Comparison of ENCODE assay signal across 2 cellular contexts in the genomic region with DNA sequence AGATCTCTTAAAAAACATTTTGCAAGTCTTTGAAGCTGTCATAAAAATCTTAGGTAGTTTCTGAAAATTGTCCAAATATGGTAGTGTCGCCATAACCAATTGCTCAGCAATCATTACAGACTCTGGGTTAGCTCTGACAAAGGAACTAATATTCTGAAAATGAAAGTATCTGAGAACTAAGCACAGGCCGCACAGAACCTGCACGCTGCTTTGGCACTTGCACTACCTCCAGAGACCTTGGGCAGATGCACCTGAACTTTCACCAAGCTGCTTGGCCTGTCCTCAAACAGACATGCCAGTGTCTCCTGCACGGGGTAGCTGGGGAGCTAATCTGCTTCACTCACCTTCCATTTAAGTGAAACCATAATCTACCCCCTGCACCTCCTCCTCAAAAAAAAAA.
TF ChIP-seq lines count a peak whose summit lies in the region.

No MANE protein-coding gene starts in this region.

TF ChIP-seq in liver, 16 proteins besides CTCF, POLR2A, EP300 and RAD21 (continued from another document):
- TF ChIP-seq, protein P1, sequence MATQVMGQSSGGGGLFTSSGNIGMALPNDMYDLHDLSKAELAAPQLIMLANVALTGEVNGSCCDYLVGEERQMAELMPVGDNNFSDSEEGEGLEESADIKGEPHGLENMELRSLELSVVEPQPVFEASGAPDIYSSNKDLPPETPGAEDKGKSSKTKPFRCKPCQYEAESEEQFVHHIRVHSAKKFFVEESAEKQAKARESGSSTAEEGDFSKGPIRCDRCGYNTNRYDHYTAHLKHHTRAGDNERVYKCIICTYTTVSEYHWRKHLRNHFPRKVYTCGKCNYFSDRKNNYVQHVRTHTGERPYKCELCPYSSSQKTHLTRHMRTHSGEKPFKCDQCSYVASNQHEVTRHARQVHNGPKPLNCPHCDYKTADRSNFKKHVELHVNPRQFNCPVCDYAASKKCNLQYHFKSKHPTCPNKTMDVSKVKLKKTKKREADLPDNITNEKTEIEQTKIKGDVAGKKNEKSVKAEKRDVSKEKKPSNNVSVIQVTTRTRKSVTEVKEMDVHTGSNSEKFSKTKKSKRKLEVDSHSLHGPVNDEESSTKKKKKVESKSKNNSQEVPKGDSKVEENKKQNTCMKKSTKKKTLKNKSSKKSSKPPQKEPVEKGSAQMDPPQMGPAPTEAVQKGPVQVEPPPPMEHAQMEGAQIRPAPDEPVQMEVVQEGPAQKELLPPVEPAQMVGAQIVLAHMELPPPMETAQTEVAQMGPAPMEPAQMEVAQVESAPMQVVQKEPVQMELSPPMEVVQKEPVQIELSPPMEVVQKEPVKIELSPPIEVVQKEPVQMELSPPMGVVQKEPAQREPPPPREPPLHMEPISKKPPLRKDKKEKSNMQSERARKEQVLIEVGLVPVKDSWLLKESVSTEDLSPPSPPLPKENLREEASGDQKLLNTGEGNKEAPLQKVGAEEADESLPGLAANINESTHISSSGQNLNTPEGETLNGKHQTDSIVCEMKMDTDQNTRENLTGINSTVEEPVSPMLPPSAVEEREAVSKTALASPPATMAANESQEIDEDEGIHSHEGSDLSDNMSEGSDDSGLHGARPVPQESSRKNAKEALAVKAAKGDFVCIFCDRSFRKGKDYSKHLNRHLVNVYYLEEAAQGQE (IDR thresholded peaks at IDR 0.05), result no peak
- TF ChIP-seq NR2F2 (IDR thresholded peaks at IDR 0.05) (no peak), GABPA (IDR thresholded peaks at IDR 0.05 in 1 of 2, conservative IDR thresholded peaks at IDR 0.05 in 1 of 2) (no peak), YY1 (IDR thresholded peaks at IDR 0.05) (peak; percentile 51)
- TF ChIP-seq, protein P2, sequence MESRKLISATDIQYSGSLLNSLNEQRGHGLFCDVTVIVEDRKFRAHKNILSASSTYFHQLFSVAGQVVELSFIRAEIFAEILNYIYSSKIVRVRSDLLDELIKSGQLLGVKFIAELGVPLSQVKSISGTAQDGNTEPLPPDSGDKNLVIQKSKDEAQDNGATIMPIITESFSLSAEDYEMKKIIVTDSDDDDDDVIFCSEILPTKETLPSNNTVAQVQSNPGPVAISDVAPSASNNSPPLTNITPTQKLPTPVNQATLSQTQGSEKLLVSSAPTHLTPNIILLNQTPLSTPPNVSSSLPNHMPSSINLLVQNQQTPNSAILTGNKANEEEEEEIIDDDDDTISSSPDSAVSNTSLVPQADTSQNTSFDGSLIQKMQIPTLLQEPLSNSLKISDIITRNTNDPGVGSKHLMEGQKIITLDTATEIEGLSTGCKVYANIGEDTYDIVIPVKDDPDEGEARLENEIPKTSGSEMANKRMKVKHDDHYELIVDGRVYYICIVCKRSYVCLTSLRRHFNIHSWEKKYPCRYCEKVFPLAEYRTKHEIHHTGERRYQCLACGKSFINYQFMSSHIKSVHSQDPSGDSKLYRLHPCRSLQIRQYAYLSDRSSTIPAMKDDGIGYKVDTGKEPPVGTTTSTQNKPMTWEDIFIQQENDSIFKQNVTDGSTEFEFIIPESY (IDR thresholded peaks at IDR 0.05), result no peak
- TF ChIP-seq, protein P3, sequence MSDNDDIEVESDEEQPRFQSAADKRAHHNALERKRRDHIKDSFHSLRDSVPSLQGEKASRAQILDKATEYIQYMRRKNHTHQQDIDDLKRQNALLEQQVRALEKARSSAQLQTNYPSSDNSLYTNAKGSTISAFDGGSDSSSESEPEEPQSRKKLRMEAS (IDR thresholded peaks at IDR 0.05), result no peak

TF ChIP-seq in HepG2, 621 proteins besides CTCF, POLR2A, EP300 and RAD21 (continued from another document):
- TF ChIP-seq, protein P4, sequence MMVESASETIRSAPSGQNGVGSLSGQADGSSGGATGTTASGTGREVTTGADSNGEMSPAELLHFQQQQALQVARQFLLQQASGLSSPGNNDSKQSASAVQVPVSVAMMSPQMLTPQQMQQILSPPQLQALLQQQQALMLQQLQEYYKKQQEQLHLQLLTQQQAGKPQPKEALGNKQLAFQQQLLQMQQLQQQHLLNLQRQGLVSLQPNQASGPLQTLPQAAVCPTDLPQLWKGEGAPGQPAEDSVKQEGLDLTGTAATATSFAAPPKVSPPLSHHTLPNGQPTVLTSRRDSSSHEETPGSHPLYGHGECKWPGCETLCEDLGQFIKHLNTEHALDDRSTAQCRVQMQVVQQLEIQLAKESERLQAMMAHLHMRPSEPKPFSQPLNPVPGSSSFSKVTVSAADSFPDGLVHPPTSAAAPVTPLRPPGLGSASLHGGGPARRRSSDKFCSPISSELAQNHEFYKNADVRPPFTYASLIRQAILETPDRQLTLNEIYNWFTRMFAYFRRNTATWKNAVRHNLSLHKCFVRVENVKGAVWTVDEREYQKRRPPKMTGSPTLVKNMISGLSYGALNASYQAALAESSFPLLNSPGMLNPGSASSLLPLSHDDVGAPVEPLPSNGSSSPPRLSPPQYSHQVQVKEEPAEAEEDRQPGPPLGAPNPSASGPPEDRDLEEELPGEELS (CRISPR knock-in tag; IDR thresholded peaks at IDR 0.05), result no peak
- TF ChIP-seq, protein P5, sequence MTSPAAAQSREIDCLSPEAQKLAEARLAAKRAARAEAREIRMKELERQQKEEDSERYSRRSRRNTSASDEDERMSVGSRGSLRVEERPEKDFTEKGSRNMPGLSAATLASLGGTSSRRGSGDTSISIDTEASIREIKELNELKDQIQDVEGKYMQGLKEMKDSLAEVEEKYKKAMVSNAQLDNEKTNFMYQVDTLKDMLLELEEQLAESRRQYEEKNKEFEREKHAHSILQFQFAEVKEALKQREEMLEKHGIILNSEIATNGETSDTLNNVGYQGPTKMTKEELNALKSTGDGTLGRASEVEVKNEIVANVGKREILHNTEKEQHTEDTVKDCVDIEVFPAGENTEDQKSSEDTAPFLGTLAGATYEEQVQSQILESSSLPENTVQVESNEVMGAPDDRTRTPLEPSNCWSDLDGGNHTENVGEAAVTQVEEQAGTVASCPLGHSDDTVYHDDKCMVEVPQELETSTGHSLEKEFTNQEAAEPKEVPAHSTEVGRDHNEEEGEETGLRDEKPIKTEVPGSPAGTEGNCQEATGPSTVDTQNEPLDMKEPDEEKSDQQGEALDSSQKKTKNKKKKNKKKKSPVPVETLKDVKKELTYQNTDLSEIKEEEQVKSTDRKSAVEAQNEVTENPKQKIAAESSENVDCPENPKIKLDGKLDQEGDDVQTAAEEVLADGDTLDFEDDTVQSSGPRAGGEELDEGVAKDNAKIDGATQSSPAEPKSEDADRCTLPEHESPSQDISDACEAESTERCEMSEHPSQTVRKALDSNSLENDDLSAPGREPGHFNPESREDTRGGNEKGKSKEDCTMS (CRISPR knock-in tag; conservative IDR thresholded peaks at IDR 0.05), result no peak
- TF ChIP-seq ZNF451 (CRISPR knock-in tag; IDR thresholded peaks at IDR 0.05) (no peak), NR3C1 (CRISPR knock-in tag; IDR thresholded peaks at IDR 0.05) (no peak), SALL1 (CRISPR knock-in tag; IDR thresholded peaks at IDR 0.05) (no peak), ZNF326 (CRISPR knock-in tag; IDR thresholded peaks at IDR 0.05; ENCODE audit: borderline replicate concordance) (no peak)
- TF ChIP-seq, protein P6, sequence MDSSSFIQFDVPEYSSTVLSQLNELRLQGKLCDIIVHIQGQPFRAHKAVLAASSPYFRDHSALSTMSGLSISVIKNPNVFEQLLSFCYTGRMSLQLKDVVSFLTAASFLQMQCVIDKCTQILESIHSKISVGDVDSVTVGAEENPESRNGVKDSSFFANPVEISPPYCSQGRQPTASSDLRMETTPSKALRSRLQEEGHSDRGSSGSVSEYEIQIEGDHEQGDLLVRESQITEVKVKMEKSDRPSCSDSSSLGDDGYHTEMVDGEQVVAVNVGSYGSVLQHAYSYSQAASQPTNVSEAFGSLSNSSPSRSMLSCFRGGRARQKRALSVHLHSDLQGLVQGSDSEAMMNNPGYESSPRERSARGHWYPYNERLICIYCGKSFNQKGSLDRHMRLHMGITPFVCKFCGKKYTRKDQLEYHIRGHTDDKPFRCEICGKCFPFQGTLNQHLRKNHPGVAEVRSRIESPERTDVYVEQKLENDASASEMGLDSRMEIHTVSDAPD (CRISPR knock-in tag; IDR thresholded peaks at IDR 0.05), result no peak
- TF ChIP-seq, protein P7, sequence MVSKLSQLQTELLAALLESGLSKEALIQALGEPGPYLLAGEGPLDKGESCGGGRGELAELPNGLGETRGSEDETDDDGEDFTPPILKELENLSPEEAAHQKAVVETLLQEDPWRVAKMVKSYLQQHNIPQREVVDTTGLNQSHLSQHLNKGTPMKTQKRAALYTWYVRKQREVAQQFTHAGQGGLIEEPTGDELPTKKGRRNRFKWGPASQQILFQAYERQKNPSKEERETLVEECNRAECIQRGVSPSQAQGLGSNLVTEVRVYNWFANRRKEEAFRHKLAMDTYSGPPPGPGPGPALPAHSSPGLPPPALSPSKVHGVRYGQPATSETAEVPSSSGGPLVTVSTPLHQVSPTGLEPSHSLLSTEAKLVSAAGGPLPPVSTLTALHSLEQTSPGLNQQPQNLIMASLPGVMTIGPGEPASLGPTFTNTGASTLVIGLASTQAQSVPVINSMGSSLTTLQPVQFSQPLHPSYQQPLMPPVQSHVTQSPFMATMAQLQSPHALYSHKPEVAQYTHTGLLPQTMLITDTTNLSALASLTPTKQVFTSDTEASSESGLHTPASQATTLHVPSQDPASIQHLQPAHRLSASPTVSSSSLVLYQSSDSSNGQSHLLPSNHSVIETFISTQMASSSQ (IDR thresholded peaks at IDR 0.05; ENCODE audit: low read depth), result no peak
- TF ChIP-seq, protein P7 (CRISPR knock-in tag; IDR thresholded peaks at IDR 0.05; ENCODE audit: borderline replicate concordance), result no peak
- TF ChIP-seq, protein P8, sequence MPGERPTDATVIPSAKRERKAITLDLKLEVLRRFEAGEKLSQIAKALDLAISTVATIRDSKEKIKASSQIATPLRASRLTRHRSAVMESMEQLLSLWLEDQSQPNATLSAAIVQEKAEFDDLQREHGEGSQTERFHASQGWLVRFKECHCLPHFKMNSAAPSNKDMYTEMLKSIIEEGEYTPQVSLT (CRISPR knock-in tag; IDR thresholded peaks at IDR 0.05; ENCODE audit: borderline replicate concordance, low read depth), result no peak
